Comparison of ENCODE assay signal across 14 cellular contexts in genomic region chr6:71127374-71127773, GRCh38.
"Had no signal": no experiment of that assay in that cellular context is flagged by ENCODE, and none has a peak within 500 bp of the region (broad histone marks: within the 10 kb centered on the region; RNA-seq: fewer than 3 reads in every experiment).

No MANE protein-coding gene starts in this region.

- H3K4me1 ChIP-seq: prostate gland, spleen had no signal

- H3K36me3 ChIP-seq: prostate gland, spleen had no signal

- ATAC-seq: left cardiac atrium; mucosa of descending colon; naive thymus-derived CD8-positive, alpha-beta T cell; sciatic nerve; stimulated activated naive B cell treated with anti-CD40 and anti-IgM and Interleukin-4, amounts not matched to agents 10 μg/mL and 1 μg/mL and 100 μg/mL, for 72 hours had no signal

- H3K4me3 ChIP-seq: mucosa of descending colon, prostate gland, spleen had no signal

- DNase-seq: activated CD4-positive, alpha-beta T cell treated with anti-CD3 and anti-CD28 coated beads for 4 hours; activated naive CD4-positive, alpha-beta T cell treated with anti-CD3 and anti-CD28 coated beads, Interleukin-2, amount 10 ng/mL, durations not matched to agents 7 days and 5 days; endodermal cell; erythroblast; left cardiac atrium; mucosa of descending colon; naive thymus-derived CD8-positive, alpha-beta T cell; nucleus accumbens; spleen; stimulated activated CD4-positive, alpha-beta T cell treated with anti-CD3 and anti-CD28 coated beads, Interleukin-2, amount 100 ng/mL, for 24 hours; stimulated activated naive B cell treated with anti-CD40 and anti-IgM and Interleukin-4, amounts not matched to agents 10 μg/mL and 1 μg/mL and 100 μg/mL, for 72 hours; substantia nigra had no signal

- H3K27ac ChIP-seq: prostate gland, spleen had no signal

- H3K9me3 ChIP-seq: mucosa of descending colon had no signal
